In the genomic region with DNA sequence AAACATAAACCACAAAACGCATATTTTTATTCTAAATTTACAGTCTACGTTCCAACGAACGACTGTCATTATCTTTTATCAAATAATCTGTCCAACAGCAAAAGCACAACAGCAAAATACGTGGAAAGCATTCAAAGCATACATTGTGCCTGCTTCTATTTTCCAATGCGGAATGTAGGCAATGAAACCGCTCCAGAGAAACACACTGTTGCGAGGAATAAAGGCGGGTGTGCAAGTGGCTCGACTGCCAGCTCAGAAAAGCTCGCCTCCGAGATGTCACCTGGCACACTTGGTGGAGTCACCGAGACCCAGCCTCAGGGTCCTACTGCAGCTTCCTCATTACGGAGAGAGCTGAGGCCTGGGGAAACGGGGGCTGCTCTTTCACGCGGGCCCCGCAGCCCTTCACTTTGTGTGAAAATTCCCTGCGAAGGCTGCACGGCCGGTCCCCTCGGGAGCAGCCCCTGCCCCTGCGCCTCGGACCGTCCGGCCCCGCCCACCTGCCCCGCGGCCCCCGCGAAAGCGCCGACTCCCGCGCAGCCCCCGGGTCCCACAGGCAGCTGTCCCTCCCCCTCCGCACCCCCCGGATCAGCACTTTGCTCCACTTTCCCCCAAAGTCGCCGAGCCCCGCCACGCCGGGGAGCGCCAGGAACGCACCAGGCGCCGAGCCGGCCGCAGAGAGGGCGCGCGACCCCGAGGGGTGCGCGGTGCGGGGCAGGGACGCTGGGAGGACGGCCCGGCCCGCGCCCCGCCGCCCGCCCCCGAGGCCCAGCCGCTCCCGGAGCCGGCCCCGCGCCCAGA, we compare ENCODE assay signal across 7 cellular contexts. TPM values are rescaled to one million over a fixed set of nuclear protein-coding genes. Genes with fewer than 3 reads are reported as not detected.
DNase-seq lines count a peak whose midpoint lies in the region; ATAC-seq and TF ChIP-seq lines count a peak whose summit lies in the region.

No MANE protein-coding gene starts in this region.

- intact Hi-C loops in dendritic cell treated with granulocyte-macrophage colony-stimulating factor and Interleukin-4, amounts not matched to agents 40 ng/mL and 50 ng/mL, for 4 days (cut with micrococcal nuclease), result loop anchor here (1.0 to 2.0 kb wide), 2 partner anchors 41 to 92 kb away; no protein-coding TSS in a partner anchor

- H3K4me1 ChIP-seq in liver (ENCODE audit: control insufficient read depth in 4 of 4, insufficient read depth in 4 of 4, low read length in 3 of 4), result peaks cover 0 to 40% (median 25%) of the 10 kb centered on the region in 4 donors

- peak overlapping the region; percentile 80 for H3K27ac Mint-ChIP-seq in dendritic cell treated with granulocyte-macrophage colony-stimulating factor and Interleukin-4, amounts not matched to agents 40 ng/mL and 50 ng/mL, for 4 days

- no peaks in the 10 kb centered on the region for H3K36me3 ChIP-seq in liver (ENCODE audit: control insufficient read depth in 4 of 4, insufficient read depth in 3 of 4, low read depth in 1 of 4, low read length in 3 of 4)

- in situ Hi-C loops in ACHN (cut with HindIII; ENCODE audit: low pct_ligation_motif_present, low pct_unique_long_range_greater_than_20kb, low sequenced_read_pairs), result no loop called here

- H3K27me3 Mint-ChIP-seq in dendritic cell treated with granulocyte-macrophage colony-stimulating factor and Interleukin-4, amounts not matched to agents 40 ng/mL and 50 ng/mL, for 4 days, result no peaks in the 10 kb centered on the region

- H3K9ac ChIP-seq in liver (ENCODE audit: low read depth in 1 of 2, low read length in 2 of 2), result peak overlapping the region; percentile 19 to 75

- TF ChIP-seq CTCF in liver (IDR thresholded peaks at IDR 0.05; ENCODE audit: low read depth, low read length, missing input control), result no peak

- ATAC-seq in GM19395 (IDR thresholded peaks at IDR 0.05; ENCODE audit: unreplicated experiment), result peak; percentile 28

- H3K9me3 Mint-ChIP-seq in dendritic cell treated with granulocyte-macrophage colony-stimulating factor and Interleukin-4, amounts not matched to agents 40 ng/mL and 50 ng/mL, for 4 days, result peaks cover 7% of the 10 kb centered on the region

- peaks cover 46% of the 10 kb centered on the region for H3K36me3 Mint-ChIP-seq in dendritic cell treated with granulocyte-macrophage colony-stimulating factor and Interleukin-4, amounts not matched to agents 40 ng/mL and 50 ng/mL, for 4 days (ENCODE audit: low read depth)

- H3K27me3 ChIP-seq in liver (ENCODE audit: control insufficient read depth in 4 of 4, insufficient read depth in 4 of 4, low read length in 3 of 4), result no peaks in the 10 kb centered on the region

- peaks cover 57% of the 10 kb centered on the region for H3K4me1 Mint-ChIP-seq in dendritic cell treated with granulocyte-macrophage colony-stimulating factor and Interleukin-4, amounts not matched to agents 40 ng/mL and 50 ng/mL, for 4 days (ENCODE audit: low read depth)

- peak overlapping the region; percentile 76 to 98 (median 90) for H3K4me3 ChIP-seq in liver (ENCODE audit: low read depth in 1 of 3, low read length in 3 of 3)

- H3K9me3 ChIP-seq in liver (ENCODE audit: control insufficient read depth in 4 of 4, low read length in 3 of 4), result no peaks in the 10 kb centered on the region

- peak overlapping the region; percentile 78 for H3K4me3 Mint-ChIP-seq in dendritic cell treated with granulocyte-macrophage colony-stimulating factor and Interleukin-4, amounts not matched to agents 40 ng/mL and 50 ng/mL, for 4 days

- peak; percentile 40 for DNase-seq in NCI-H128 (lab: John Stamatoyannopoulos, UW; ENCODE audit: unreplicated experiment)
- DNase-seq in activated CD4-positive, alpha-beta T cell treated with anti-CD3 and anti-CD28 coated beads for 48 hours, result peak; percentile 69
- DNase-seq in stimulated activated CD4-positive, alpha-beta T cell treated with anti-CD3 and anti-CD28 coated beads, Interleukin-4, amount 100 ng/mL, for 24 hours, result peak; percentile 62
- DNase-seq in ACHN, result no peak

- peak in 1 of 2 donors; percentile 18 for TF ChIP-seq RAD21 in liver (IDR thresholded peaks at IDR 0.05)

- WGBS in liver, result 1% methylated on average over 70 of the region's 70 CpGs

- peak overlapping the region; percentile 52 to 68 for H3K27ac ChIP-seq in liver (ENCODE audit: low read depth in 1 of 2, low read length in 2 of 2)

TF ChIP-seq in liver, 16 proteins besides CTCF, POLR2A, EP300 and RAD21:
- TF ChIP-seq, protein P1, sequence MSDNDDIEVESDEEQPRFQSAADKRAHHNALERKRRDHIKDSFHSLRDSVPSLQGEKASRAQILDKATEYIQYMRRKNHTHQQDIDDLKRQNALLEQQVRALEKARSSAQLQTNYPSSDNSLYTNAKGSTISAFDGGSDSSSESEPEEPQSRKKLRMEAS (IDR thresholded peaks at IDR 0.05), result no peak
- TF ChIP-seq YY1 (IDR thresholded peaks at IDR 0.05), result peak; percentile 13

RNA-seq across cellular contexts. Expression of a gene that starts 0.7 kb away (rescaled TPM):
- total RNA-seq in liver, result 10 to 100 TPM in 1 of 2 donors, 1 to 10 TPM in 1; 7.5 to 17.3 TPM
- polyA plus RNA-seq in liver, result 1 to 10 TPM; 2.7 to 3.4 TPM
